8 cellular contexts compared by ENCODE assay signal in genomic region chr7:74173491-74173865, GRCh38. TPM values are rescaled to one million over a fixed set of nuclear protein-coding genes. Genes with fewer than 3 reads are reported as not detected.
DNase-seq lines count a peak whose midpoint lies in the region; ATAC-seq, FAIRE-seq and TF ChIP-seq lines count a peak whose summit lies in the region.

No MANE protein-coding gene starts in this region.

- H3K4me3 ChIP-seq in AG09309 (ENCODE audit: control insufficient read depth, low read depth, low read length) (peak overlapping the region; percentile 74), HEK293 (ENCODE audit: low read depth, low read length) (peak overlapping the region; percentile 74), kidney (ENCODE audit: low read length in 2 of 2) (peak overlapping the region; percentile 84 to 92), thoracic aorta (peak overlapping the region; percentile 90)

- H3K36me3 Mint-ChIP-seq in activated T-helper 1 cell treated with anti-CD3 and anti-CD28 coated beads, Interleukin-12 subunit alpha, Interleukin-12 subunit beta, Interleukin-2, Interleukin-4 antibody, amounts not matched to agents 30 ng/mL and 10 ng/mL and 1 ng/mL, durations not matched to agents 14 hours and 24 hours and 36 hours (ENCODE audit: low read depth): peaks cover 18% of the 10 kb centered on the region

- peak overlapping the region; percentile 93 to 96 for H3K9ac ChIP-seq in kidney (ENCODE audit: low read length in 2 of 2)

- H3K27ac ChIP-seq in HEK293 (ENCODE audit: extremely low read depth, low read depth, low read length): peak overlapping the region; percentile 87
- peak overlapping the region; percentile 89 to 90 for H3K27ac ChIP-seq in kidney (ENCODE audit: low read depth in 2 of 2, low read length in 2 of 2)
- peak overlapping the region; percentile 64 to 82 for H3K27ac ChIP-seq in thoracic aorta

- H3K36me3 ChIP-seq in HEK293 (ENCODE audit: control insufficient read depth in 2 of 2, insufficient read depth in 1 of 2, low read length in 2 of 2): peaks cover 3 to 20% of the 10 kb centered on the region in 2 experiments; a peak in 2 of 3 replicates
- H3K36me3 ChIP-seq in kidney (ENCODE audit: control insufficient read depth in 1 of 2, insufficient read depth in 2 of 2, low read length in 2 of 2): peaks cover 0 to 2% of the 10 kb centered on the region in 2 donors
- H3K36me3 ChIP-seq in thoracic aorta: no peaks in the 10 kb centered on the region

- intact Hi-C loops in activated T-helper 1 cell treated with anti-CD3 and anti-CD28 coated beads, Interleukin-12 subunit alpha, Interleukin-12 subunit beta, Interleukin-2, Interleukin-4 antibody, amounts not matched to agents 30 ng/mL and 10 ng/mL and 1 ng/mL, durations not matched to agents 14 hours and 24 hours and 36 hours (cut with micrococcal nuclease): loop anchor here (10.0 kb wide), 1 partner anchor 489 kb away; the partner anchor contains the start of genes BUD23 and DNAJC30
- intact Hi-C loops in kidney (cut with DNase I): no loop called here

- H3K27me3 ChIP-seq in thoracic aorta (replicated peaks; ENCODE audit: insufficient read depth): no peaks in the 10 kb centered on the region

- H3K4me1 ChIP-seq in HEK293 (ENCODE audit: control insufficient read depth, insufficient read depth, low read length) (peaks cover 10% of the 10 kb centered on the region; the same call in 1 of the 2 replicates), kidney (ENCODE audit: control insufficient read depth in 1 of 2, insufficient read depth in 1 of 2, low read depth in 1 of 2, low read length in 2 of 2) (peaks cover 7 to 21% of the 10 kb centered on the region in 2 donors), thoracic aorta (ENCODE audit: control insufficient read depth in 1 of 2, low read depth in 2 of 2) (peaks cover 28 to 42% of the 10 kb centered on the region in 2 donors)

- H3K27me3 Mint-ChIP-seq in activated T-helper 1 cell treated with anti-CD3 and anti-CD28 coated beads, Interleukin-12 subunit alpha, Interleukin-12 subunit beta, Interleukin-2, Interleukin-4 antibody, amounts not matched to agents 30 ng/mL and 10 ng/mL and 1 ng/mL, durations not matched to agents 14 hours and 24 hours and 36 hours (ENCODE audit: insufficient read depth): peaks cover 3% of the 10 kb centered on the region

- ATAC-seq in thoracic aorta (ENCODE audit: insufficient number of reproducible peaks, low FRiP score, low read depth): no peak
- no peak for ATAC-seq in GM21737 (IDR thresholded peaks at IDR 0.05; ENCODE audit: unreplicated experiment)

- CTCF ChIA-PET in HEK293 (lab: Yijun Ruan, JAX): interaction anchor here (0.7 to 1.2 kb wide), 2 partner anchors 10 to 11 kb away, joined by 3 to 4 read pairs; no protein-coding TSS in a partner anchor

- peak overlapping the region; percentile 89 for H3K4me3 Mint-ChIP-seq in activated T-helper 1 cell treated with anti-CD3 and anti-CD28 coated beads, Interleukin-12 subunit alpha, Interleukin-12 subunit beta, Interleukin-2, Interleukin-4 antibody, amounts not matched to agents 30 ng/mL and 10 ng/mL and 1 ng/mL, durations not matched to agents 14 hours and 24 hours and 36 hours

- TF ChIP-seq CTCF in AG09309 (IDR thresholded peaks at IDR 0.05; ENCODE audit: control insufficient read depth, insufficient read depth, low read depth, low read length, missing control alignments) (no peak), HEK293 (tag by site-specific recombination; IDR thresholded peaks at IDR 0.05) (no peak), kidney (IDR thresholded peaks at IDR 0.05; ENCODE audit: borderline replicate concordance, extremely low read depth, insufficient read depth) (no peak), thoracic aorta (IDR thresholded peaks at IDR 0.05) (no peak)

- H3K27ac Mint-ChIP-seq in activated T-helper 1 cell treated with anti-CD3 and anti-CD28 coated beads, Interleukin-12 subunit alpha, Interleukin-12 subunit beta, Interleukin-2, Interleukin-4 antibody, amounts not matched to agents 30 ng/mL and 10 ng/mL and 1 ng/mL, durations not matched to agents 14 hours and 24 hours and 36 hours: peak overlapping the region; percentile 84

- POLR2A ChIA-PET in HEK293 (lab: Yijun Ruan, JAX): interaction anchor here (0.9 to 1.8 kb wide), 7 partner anchors 10 to 90 kb away, joined by 3 to 15 read pairs (median 3); partner anchors contain the start of gene LIMK1

- in situ Hi-C loops in G401 (cut with HindIII; ENCODE audit: low sequenced_read_pairs): no loop called here

- H3K4me1 Mint-ChIP-seq in activated T-helper 1 cell treated with anti-CD3 and anti-CD28 coated beads, Interleukin-12 subunit alpha, Interleukin-12 subunit beta, Interleukin-2, Interleukin-4 antibody, amounts not matched to agents 30 ng/mL and 10 ng/mL and 1 ng/mL, durations not matched to agents 14 hours and 24 hours and 36 hours (ENCODE audit: low read depth): peaks cover 40% of the 10 kb centered on the region

- H3K9me3 Mint-ChIP-seq in activated T-helper 1 cell treated with anti-CD3 and anti-CD28 coated beads, Interleukin-12 subunit alpha, Interleukin-12 subunit beta, Interleukin-2, Interleukin-4 antibody, amounts not matched to agents 30 ng/mL and 10 ng/mL and 1 ng/mL, durations not matched to agents 14 hours and 24 hours and 36 hours: no peaks in the 10 kb centered on the region

- FAIRE-seq in kidney (lab: Jason Lieb, UNC): no peak

- DNase-seq in AG09309 (ENCODE audit: low read depth) (no peak), kidney (no peak), thoracic aorta (ENCODE audit: low spot score) (no peak), AG08395 (ENCODE audit: low spot score) (no peak), G401 (ENCODE audit: low spot score) (no peak)
- DNase-seq in activated T-helper 1 cell treated with anti-CD3 and anti-CD28 coated beads, Interleukin-12 subunit alpha, Interleukin-12 subunit beta, Interleukin-2, Interleukin-4 antibody, amounts not matched to agents 30 ng/mL and 10 ng/mL and 1 ng/mL, durations not matched to agents 14 hours and 24 hours and 36 hours (ENCODE audit: low spot score): no peak

- H3K9me3 ChIP-seq in HEK293 (ENCODE audit: control insufficient read depth, insufficient read depth, low read depth, low read length) (no peaks in the 10 kb centered on the region), kidney (ENCODE audit: control insufficient read depth in 1 of 2, low read length in 2 of 2) (no peaks in the 10 kb centered on the region), thoracic aorta (no peaks in the 10 kb centered on the region)

TF ChIP-seq in HEK293, 187 proteins besides CTCF, POLR2A, EP300 and RAD21:
- TF ChIP-seq ZNF837 (tag by site-specific recombination; IDR thresholded peaks at IDR 0.05) (no peak), ZNF23 (tag by site-specific recombination; IDR thresholded peaks at IDR 0.05; ENCODE audit: borderline replicate concordance) (no peak), ZNF391 (tag by site-specific recombination; IDR thresholded peaks at IDR 0.05; ENCODE audit: borderline replicate concordance, low read depth) (no peak), ZNF514 (tag by site-specific recombination; IDR thresholded peaks at IDR 0.05) (no peak), ZNF138 (tag by site-specific recombination; IDR thresholded peaks at IDR 0.05; ENCODE audit: borderline replicate concordance) (no peak), ZNF449 (tag by site-specific recombination; IDR thresholded peaks at IDR 0.05) (no peak), ZNF433 (tag by site-specific recombination; IDR thresholded peaks at IDR 0.05; ENCODE audit: low read depth) (no peak), KLF10 (tag by site-specific recombination; IDR thresholded peaks at IDR 0.05) (no peak), ZNF677 (tag by site-specific recombination; IDR thresholded peaks at IDR 0.05) (no peak), ZNF174 (tag by site-specific recombination; IDR thresholded peaks at IDR 0.05) (no peak), ZNF37A (tag by site-specific recombination; IDR thresholded peaks at IDR 0.05) (no peak)
TF ChIP-seq in HEK293: peak in this region for 0.

RNA-seq across cellular contexts. Expression of gene EIF4H, which starts 0.7 kb away (rescaled TPM):
- 343 and 355 TPM in 2 replicates for total RNA-seq in activated T-helper 1 cell treated with anti-CD3 and anti-CD28 coated beads, Interleukin-12 subunit alpha, Interleukin-12 subunit beta, Interleukin-2, Interleukin-4 antibody, amounts not matched to agents 30 ng/mL and 10 ng/mL and 1 ng/mL, durations not matched to agents 14 hours and 24 hours and 36 hours
- total RNA-seq in kidney: 240 TPM
- 153 TPM for polyA plus RNA-seq in kidney (ENCODE audit: insufficient read depth, low read depth, low replicate concordance)
- total RNA-seq in thoracic aorta: 100 to 1,000 TPM; 210 to 244 TPM
- 404 and 445 TPM in 2 replicates for total RNA-seq in G401 (2014; rRNA removed; shearing (Covaris generic))

RNA-seq across cellular contexts. Expression of gene LAT2, which starts 36.3 kb away (rescaled TPM):
- 15.5 and 18.3 TPM in 2 replicates for total RNA-seq in activated T-helper 1 cell treated with anti-CD3 and anti-CD28 coated beads, Interleukin-12 subunit alpha, Interleukin-12 subunit beta, Interleukin-2, Interleukin-4 antibody, amounts not matched to agents 30 ng/mL and 10 ng/mL and 1 ng/mL, durations not matched to agents 14 hours and 24 hours and 36 hours
- 17.6 TPM for total RNA-seq in kidney
- 3.7 TPM for polyA plus RNA-seq in kidney (ENCODE audit: insufficient read depth, low read depth, low replicate concordance)
- 10 to 100 TPM in 1 of 2 donors, 1 to 10 TPM in 1; 3.7 to 17.6 TPM for total RNA-seq in thoracic aorta
- total RNA-seq in G401 (2014; rRNA removed; shearing (Covaris generic)): not detected in 2 replicates
